9 cellular contexts compared by ENCODE assay signal in the genomic region with DNA sequence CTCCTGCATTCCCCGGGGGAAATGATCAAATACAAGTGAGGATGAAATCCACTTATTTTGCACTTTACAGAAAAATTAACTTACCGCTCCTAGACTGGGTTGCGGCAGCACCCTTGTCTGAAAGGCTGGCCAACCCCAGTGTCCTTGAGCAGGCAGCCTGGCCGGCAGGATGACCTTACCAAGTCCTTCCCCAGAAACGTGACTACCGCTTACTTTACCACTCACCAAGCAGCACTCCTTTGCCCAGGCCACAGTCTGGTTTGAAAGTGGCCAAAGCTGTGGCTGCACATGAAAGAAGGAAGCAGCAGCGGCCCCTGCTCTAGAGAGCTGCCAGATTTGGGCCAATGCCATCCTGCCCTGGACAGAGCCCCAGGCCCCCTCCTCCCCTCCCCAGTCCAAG. TPM values are rescaled to one million over a fixed set of nuclear protein-coding genes. Genes with fewer than 3 reads are reported as not detected.
DNase-seq lines count a peak whose midpoint lies in the region; ATAC-seq and TF ChIP-seq lines count a peak whose summit lies in the region.
"Had no signal": no experiment of that assay in that cellular context is flagged by ENCODE, and none has a peak within 500 bp of the region (broad histone marks: within the 10 kb centered on the region; RNA-seq: fewer than 3 reads in every experiment).

No MANE protein-coding gene starts in this region.

- H3K36me3 ChIP-seq in CD4-positive, CD25-positive, alpha-beta regulatory T cell (ENCODE audit: control insufficient read depth, insufficient read depth, low read length) = peaks cover 32% of the 10 kb centered on the region
- no peaks in the 10 kb centered on the region for H3K36me3 ChIP-seq in parathyroid adenoma (ENCODE audit: control insufficient read depth, insufficient read depth, low read length)

- peak overlapping the region; percentile 93 to 99 (median 96) for H3K27ac Mint-ChIP-seq in CD4-positive, CD25-positive, alpha-beta regulatory T cell
- peak overlapping the region; percentile 100 for H3K27ac Mint-ChIP-seq in T-helper 17 cell

- TF ChIP-seq CTCF in parathyroid adenoma (IDR thresholded peaks at IDR 0.05) = no peak

- peak overlapping the region; percentile 82 for H3K4me3 ChIP-seq in CD4-positive, CD25-positive, alpha-beta regulatory T cell (ENCODE audit: low read depth, low read length)
- no peak overlapping the region for H3K4me3 ChIP-seq in parathyroid adenoma (ENCODE audit: low read depth, low read length)

- intact Hi-C loops in Right ventricle myocardium superior (cut with DNase I) = no loop called here

- peaks cover 35% of the 10 kb centered on the region for H3K79me2 ChIP-seq in parathyroid adenoma

- peaks cover 47 to 98% (median 77%) of the 10 kb centered on the region in 4 donors for H3K4me1 Mint-ChIP-seq in CD4-positive, CD25-positive, alpha-beta regulatory T cell
- peaks cover 78% of the 10 kb centered on the region for H3K4me1 Mint-ChIP-seq in T-helper 17 cell

- H3K9ac ChIP-seq in parathyroid adenoma = no peak overlapping the region

- H3K27me3 ChIP-seq in CD4-positive, CD25-positive, alpha-beta regulatory T cell (ENCODE audit: control insufficient read depth, insufficient read depth, low read length) = no peaks in the 10 kb centered on the region
- no peaks in the 10 kb centered on the region for H3K27me3 ChIP-seq in parathyroid adenoma (ENCODE audit: control insufficient read depth, insufficient read depth, low read length)

- H3K36me3 Mint-ChIP-seq in CD4-positive, CD25-positive, alpha-beta regulatory T cell = peaks cover 28% of the 10 kb centered on the region
- H3K36me3 Mint-ChIP-seq in T-helper 17 cell (ENCODE audit: low read depth) = peaks cover 7% of the 10 kb centered on the region

- peak overlapping the region; percentile 96 for H3K27ac ChIP-seq in CD4-positive, CD25-positive, alpha-beta regulatory T cell (ENCODE audit: insufficient read depth, low read length, poor library complexity, severe bottlenecking)
- H3K27ac ChIP-seq in parathyroid adenoma = no peak overlapping the region

- H3K9me3 Mint-ChIP-seq in CD4-positive, CD25-positive, alpha-beta regulatory T cell = no peaks in the 10 kb centered on the region

- H2AFZ ChIP-seq in parathyroid adenoma = no peak overlapping the region

- no peaks in the 10 kb centered on the region for H3K27me3 Mint-ChIP-seq in CD4-positive, CD25-positive, alpha-beta regulatory T cell
- H3K27me3 Mint-ChIP-seq in T-helper 17 cell = no peaks in the 10 kb centered on the region

- H3K4me3 Mint-ChIP-seq in CD4-positive, CD25-positive, alpha-beta regulatory T cell = peak overlapping the region; percentile 80 to 93 (median 85)
- H3K4me3 Mint-ChIP-seq in T-helper 17 cell = peak overlapping the region; percentile 87

- peaks cover 100% of the 10 kb centered on the region for H3K4me1 ChIP-seq in CD4-positive, CD25-positive, alpha-beta regulatory T cell (ENCODE audit: control insufficient read depth, insufficient read depth, low read length, poor library complexity, severe bottlenecking)
- peaks cover 62% of the 10 kb centered on the region for H3K4me1 ChIP-seq in parathyroid adenoma

- DNase-seq in CD4-positive, CD25-positive, alpha-beta regulatory T cell = no peak
- DNase-seq in T-helper 17 cell = no peak
- DNase-seq in Right ventricle myocardium superior = no peak
- DNase-seq in NK-92 (lab: John Stamatoyannopoulos, UW; ENCODE audit: unreplicated experiment) = no peak
- no peak for DNase-seq in DMS 273 (lab: John Stamatoyannopoulos, UW; ENCODE audit: unreplicated experiment)
- DNase-seq: GDM1 had no signal

- ATAC-seq in CD4-positive, CD25-positive, alpha-beta regulatory T cell (ENCODE audit: low read depth in 2 of 2) = no peak
- ATAC-seq in T-helper 17 cell = no peak
- ATAC-seq in Right ventricle myocardium superior (ENCODE audit: poor library complexity) = peak; percentile 48
- no peak for ATAC-seq in GM18858 (IDR thresholded peaks at IDR 0.05; ENCODE audit: unreplicated experiment)
- no peak for ATAC-seq in HG02763 (IDR thresholded peaks at IDR 0.05; ENCODE audit: unreplicated experiment)

- no peaks in the 10 kb centered on the region for H3K9me3 ChIP-seq in CD4-positive, CD25-positive, alpha-beta regulatory T cell (ENCODE audit: control insufficient read depth in 2 of 2, low read length in 2 of 2)
- no peaks in the 10 kb centered on the region for H3K9me3 ChIP-seq in T-helper 17 cell (ENCODE audit: control insufficient read depth, low read length, poor library complexity, severe bottlenecking)
- H3K9me3 ChIP-seq in parathyroid adenoma (ENCODE audit: control insufficient read depth, low read length) = no peaks in the 10 kb centered on the region

- H3K4me2 ChIP-seq in parathyroid adenoma (ENCODE audit: low read length) = peak overlapping the region; percentile 16

RNA-seq across cellular contexts. Expression of a gene that starts 20.3 kb away (rescaled TPM):
- total RNA-seq in CD4-positive, CD25-positive, alpha-beta regulatory T cell = 1,341 TPM
- 10 to 100 TPM; 80.0 to 98.9 (median 93.4) TPM for polyA plus RNA-seq in CD4-positive, CD25-positive, alpha-beta regulatory T cell
- total RNA-seq in T-helper 17 cell (1,000 to 10,000 TPM; 1,038 to 1,220 TPM), Right ventricle myocardium superior (138 TPM)
